In genomic region chr17:51585514-51586104, GRCh38 we compare ENCODE assay signal across 9 cellular contexts.
DNase-seq lines count a peak whose midpoint lies in the region; ATAC-seq and TF ChIP-seq lines count a peak whose summit lies in the region.
"Had no signal": no experiment of that assay in that cellular context is flagged by ENCODE, and none has a peak within 500 bp of the region (broad histone marks: within the 10 kb centered on the region; RNA-seq: fewer than 3 reads in every experiment).

No MANE protein-coding gene starts in this region.

- H3K9me2 ChIP-seq in MM.1S (replicated peaks; ENCODE audit: insufficient read depth, low read length) (no peaks in the 10 kb centered on the region), neural cell (ENCODE audit: insufficient read depth, low read length) (no peaks in the 10 kb centered on the region)

- H3K9me3 ChIP-seq in MM.1S (replicated peaks; ENCODE audit: insufficient read depth, low read length) (no peaks in the 10 kb centered on the region), neural cell (ENCODE audit: low read length) (no peaks in the 10 kb centered on the region)
- H3K9me3 ChIP-seq: SJSA1 had no signal

- peaks cover 3% of the 10 kb centered on the region for H3K27me3 Mint-ChIP-seq in brain

- H3K9ac ChIP-seq in MM.1S (ENCODE audit: low read length) (no peak overlapping the region), neural cell (ENCODE audit: low read length) (no peak overlapping the region)

- TF ChIP-seq CTCF in GM12864 (IDR thresholded peaks at IDR 0.05; ENCODE audit: low read depth, low read length, missing control alignments) (peak; percentile 57), MM.1S (IDR thresholded peaks at IDR 0.05; ENCODE audit: low read length) (peak; percentile 80), brain (conservative IDR thresholded peaks at IDR 0.05) (peak; percentile 54 to 66), neural cell (IDR thresholded peaks at IDR 0.05; ENCODE audit: poor library complexity, severe bottlenecking) (peak; percentile 51)

- ATAC-seq in HG03457 (IDR thresholded peaks at IDR 0.05; ENCODE audit: unreplicated experiment): no peak
- no peak for ATAC-seq in activated CD4-positive, CD25-positive, alpha-beta regulatory T cell treated with anti-CD3 and anti-CD28 coated beads, Interleukin-2, amount 50 U/mL, for 24 hours
- ATAC-seq in GM18873 (IDR thresholded peaks at IDR 0.05; ENCODE audit: low FRiP score, unreplicated experiment): no peak

- H3F3A ChIP-seq in MM.1S (ENCODE audit: insufficient read depth, low read length) (no peaks in the 10 kb centered on the region), neural cell (ENCODE audit: insufficient read depth, low read length, poor library complexity, severe bottlenecking) (no peaks in the 10 kb centered on the region)

- no peaks in the 10 kb centered on the region for H3K36me3 Mint-ChIP-seq in brain

- H3K4me3 ChIP-seq in GM12864 (ENCODE audit: low read depth, low read length) (no peak overlapping the region), MM.1S (ENCODE audit: low read length) (no peak overlapping the region), neural cell (ENCODE audit: low read length) (no peak overlapping the region)
- H3K4me3 ChIP-seq: SJSA1 had no signal

- H2AFZ ChIP-seq in MM.1S (ENCODE audit: low read length): no peak overlapping the region
- no peak overlapping the region for H2AFZ ChIP-seq in neural cell (ENCODE audit: low read depth, low read length)

- peaks cover 9% of the 10 kb centered on the region for H3K4me1 Mint-ChIP-seq in brain

- H3K4me3 Mint-ChIP-seq in brain: no peak overlapping the region

- no peak overlapping the region for H3K4me2 ChIP-seq in MM.1S (ENCODE audit: low read depth, low read length)
- H3K4me2 ChIP-seq in neural cell (ENCODE audit: low read length): no peak overlapping the region

- H3K79me2 ChIP-seq in MM.1S (ENCODE audit: low read length): no peaks in the 10 kb centered on the region
- H3K79me2 ChIP-seq in neural cell (replicated peaks; ENCODE audit: insufficient read depth, low read length): no peaks in the 10 kb centered on the region

- H3K9me3 Mint-ChIP-seq in brain: peaks cover 5 to 12% (median 9%) of the 10 kb centered on the region in 5 experiments

- H3K36me3 ChIP-seq in MM.1S (replicated peaks; ENCODE audit: insufficient read depth, low read length) (no peaks in the 10 kb centered on the region), neural cell (ENCODE audit: insufficient read depth, low read length) (no peaks in the 10 kb centered on the region)
- H3K36me3 ChIP-seq: SJSA1 had no signal

- H3K4me1 ChIP-seq in MM.1S (ENCODE audit: low read length): no peaks in the 10 kb centered on the region
- H3K4me1 ChIP-seq: SJSA1 had no signal

- H4K20me1 ChIP-seq in MM.1S (ENCODE audit: insufficient read depth, low read length) (no peaks in the 10 kb centered on the region), neural cell (ENCODE audit: insufficient read depth) (no peaks in the 10 kb centered on the region)

- no peak for TF ChIP-seq EP300 in neural cell (conservative IDR thresholded peaks at IDR 0.05; ENCODE audit: poor library complexity, severe bottlenecking)

- DNase-seq in GM12864 (ENCODE audit: low read depth): no peak
- peak; percentile 60 for DNase-seq in MM.1S

- H3K27ac ChIP-seq in MM.1S (ENCODE audit: low read length) (no peak overlapping the region), neural cell (ENCODE audit: low read length) (no peak overlapping the region)
- H3K27ac ChIP-seq: HL-60, SJSA1 had no signal

- H3K27ac Mint-ChIP-seq in brain: no peak overlapping the region

- H3K27me3 ChIP-seq in MM.1S (replicated peaks; ENCODE audit: insufficient read depth, low read length): no peaks in the 10 kb centered on the region
- H3K27me3 ChIP-seq in neural cell (ENCODE audit: insufficient read depth, low read depth, low read length): no peaks in the 10 kb centered on the region
- H3K27me3 ChIP-seq: SJSA1 had no signal

- TF ChIP-seq RAD21 in neural cell (conservative IDR thresholded peaks at IDR 0.05): peak; percentile 57

TF ChIP-seq in neural cell, 6 proteins besides CTCF, POLR2A, EP300 and RAD21:
- peak; percentile 52 for TF ChIP-seq SMC3 (conservative IDR thresholded peaks at IDR 0.05; ENCODE audit: poor library complexity)
- no peak for TF ChIP-seq POLR2AphosphoS5 (IDR thresholded peaks at IDR 0.05)
